8 cellular contexts compared by ENCODE assay signal in genomic region chr12:13044002-13044858, GRCh38. TPM values are rescaled to one million over a fixed set of nuclear protein-coding genes. Genes with fewer than 3 reads are reported as not detected.
DNase-seq lines count a peak whose midpoint lies in the region; ATAC-seq and TF ChIP-seq lines count a peak whose summit lies in the region.

Gene FAM234B (plus strand): TSS chr12:13044381. CDS start chr12:13044404, 23 bp downstream.

- peak within 1 kb of the TSS; percentile 90 for H3K4me2 ChIP-seq in GM23338

- peak within 1 kb of the TSS; percentile 99 for H2AFZ ChIP-seq in GM23338

- H3K4me3 Mint-ChIP-seq in GM23338 (peak within 1 kb of the TSS; percentile 87), T-cell (peak within 1 kb of the TSS; percentile 83 to 85 (median 83))

- intact Hi-C loops in right cardiac atrium (cut with DNase I), result no loop called here
- intact Hi-C loops in prostate gland (cut with DNase I), result no loop called here

- peak; percentile 73 for DNase-seq in GM06990 (ENCODE audit: extremely low read depth, insufficient read length)
- peak; percentile 84 for DNase-seq in GM23338 (ENCODE audit: low spot score)
- peak; percentile 60 for DNase-seq in M059J (ENCODE audit: low read depth)
- DNase-seq in T-cell, result peak; percentile 30 to 74 (median 61)
- DNase-seq in amniotic stem cell (lab: John Stamatoyannopoulos, UW), result peak; percentile 48
- DNase-seq in right cardiac atrium, result peak; percentile 88 to 95 (median 94)
- peak; percentile 63 for DNase-seq in prostate gland (ENCODE audit: low spot score)
- peak; percentile 81 for DNase-seq in ureter (ENCODE audit: low spot score)

- POLR2A ChIA-PET in T-cell (lab: Charles Lee), result interaction anchor here (0.5 to 1.0 kb wide), 6 partner anchors 19 to 135 kb away, joined by 3 to 10 read pairs (median 4); no protein-coding TSS in a partner anchor

- peaks cover 1% of the 10 kb centered on the region; the same call in 1 of the 2 replicates for H3K27me3 ChIP-seq in GM06990 (replicated peaks; ENCODE audit: control insufficient read depth, insufficient read depth, low read length)
- H3K27me3 ChIP-seq in GM23338 (ENCODE audit: insufficient read depth), result peaks cover 11% of the 10 kb centered on the region
- H3K27me3 ChIP-seq in right cardiac atrium (ENCODE audit: control insufficient read depth, insufficient read depth), result no peaks in the 10 kb centered on the region
- H3K27me3 ChIP-seq in prostate gland (replicated peaks; ENCODE audit: insufficient read depth), result no peaks in the 10 kb centered on the region

- peaks cover 44% of the 10 kb centered on the region for H3K4me1 Mint-ChIP-seq in GM23338
- H3K4me1 Mint-ChIP-seq in T-cell, result peaks cover 9 to 21% (median 19%) of the 10 kb centered on the region in 3 donors

- no peak for TF ChIP-seq POLR2A in prostate gland (IDR thresholded peaks at IDR 0.05)

- H3K79me2 ChIP-seq in GM23338 (replicated peaks; ENCODE audit: insufficient read depth), result peaks cover 30% of the 10 kb centered on the region

- no peaks in the 10 kb centered on the region for H3K36me3 ChIP-seq in GM06990 (ENCODE audit: control insufficient read depth, insufficient read depth, low read length)
- H3K36me3 ChIP-seq in GM23338 (ENCODE audit: insufficient read depth), result no peaks in the 10 kb centered on the region
- H3K36me3 ChIP-seq in prostate gland, result no peaks in the 10 kb centered on the region

- H4K20me1 ChIP-seq in GM23338 (replicated peaks; ENCODE audit: insufficient read depth), result no peaks in the 10 kb centered on the region

- no peaks in the 10 kb centered on the region for H3K9me2 ChIP-seq in GM23338 (ENCODE audit: insufficient read depth)

- ATAC-seq in GM23338 (peak; percentile 95), T-cell (replicated peaks in 1 of 4) (peak; percentile 95 to 99 (median 98)), right cardiac atrium (peak; percentile 97 to 99)

- no peaks in the 10 kb centered on the region for H3K36me3 Mint-ChIP-seq in GM23338 (ENCODE audit: low read depth)
- no peaks in the 10 kb centered on the region for H3K36me3 Mint-ChIP-seq in T-cell

- no peak within 1 kb of the TSS for H3K27ac ChIP-seq in GM23338 (ENCODE audit: low read depth)
- H3K27ac ChIP-seq in right cardiac atrium (ENCODE audit: low read length), result no peak within 1 kb of the TSS
- H3K27ac ChIP-seq in prostate gland, result peak within 1 kb of the TSS; percentile 59 to 63

- H3K27me3 Mint-ChIP-seq in GM23338 (ENCODE audit: insufficient read depth, low read depth, poor library complexity) (peaks cover 7% of the 10 kb centered on the region), T-cell (peaks cover 3 to 5% of the 10 kb centered on the region in 2 donors)

- WGBS in right cardiac atrium, result 2% methylated on average over 71 of the region's 71 CpGs
- WGBS in prostate gland, result 4% methylated on average over 64 of the region's 71 CpGs

- H3K4me1 ChIP-seq in GM23338 (ENCODE audit: insufficient read depth) (peaks cover 12% of the 10 kb centered on the region), right cardiac atrium (ENCODE audit: control insufficient read depth, insufficient read depth, low read length) (no peaks in the 10 kb centered on the region), prostate gland (replicated peaks) (peaks cover 5% of the 10 kb centered on the region)

- TF ChIP-seq CTCF in GM06990 (IDR thresholded peaks at IDR 0.05; ENCODE audit: insufficient read depth, low read length, poor library complexity, severe bottlenecking) (peak; percentile 20), GM23338 (conservative IDR thresholded peaks at IDR 0.05; ENCODE audit: low read depth in 2 of 2) (peak; percentile 30 to 36), prostate gland (IDR thresholded peaks at IDR 0.05) (peak in 1 of 4 experiments; percentile 34)

- CTCF ChIA-PET in T-cell (lab: Charles Lee), result interaction anchor here (0.5 to 1.2 kb wide), 7 partner anchors 36 to 1490 kb away, joined by 3 to 4 read pairs (median 3); no protein-coding TSS in a partner anchor

- H3F3A ChIP-seq in GM23338 (replicated peaks; ENCODE audit: low read depth), result no peaks in the 10 kb centered on the region

- H3K9me3 Mint-ChIP-seq in GM23338 (no peaks in the 10 kb centered on the region), T-cell (no peaks in the 10 kb centered on the region)

- H3K27ac Mint-ChIP-seq in GM23338 (no peak within 1 kb of the TSS), T-cell (peak within 1 kb of the TSS in 1 of 2 donors; percentile 56)

- H3K9me3 ChIP-seq in right cardiac atrium (ENCODE audit: control insufficient read depth, low read length) (no peaks in the 10 kb centered on the region), prostate gland (no peaks in the 10 kb centered on the region)

- H3K4me3 ChIP-seq in GM06990 (replicated peaks; ENCODE audit: low read depth, low read length), result peak within 1 kb of the TSS; percentile 83
- peak within 1 kb of the TSS; percentile 90 for H3K4me3 ChIP-seq in GM23338
- H3K4me3 ChIP-seq in right cardiac atrium (ENCODE audit: low read length), result peak within 1 kb of the TSS; percentile 71
- peak within 1 kb of the TSS; percentile 95 to 96 for H3K4me3 ChIP-seq in prostate gland

TF ChIP-seq in GM23338, 12 proteins besides CTCF, POLR2A, EP300 and RAD21 (continues in another document):
- no peak for TF ChIP-seq STAT1 (IDR thresholded peaks at IDR 0.05; ENCODE audit: unreplicated experiment)
- TF ChIP-seq POLR2AphosphoS5 (IDR thresholded peaks at IDR 0.05; ENCODE audit: low read depth), result peak; percentile 80
- no peak for TF ChIP-seq ZNF462 (CRISPR knock-in tag; IDR thresholded peaks at IDR 0.05)

RNA-seq across cellular contexts. Expression of gene FAM234B, which starts in this region (rescaled TPM):
- 20.1 and 21.1 TPM in 2 replicates for total RNA-seq in GM23338 (2014; rRNA removed; shearing (Covaris generic))
- polyA plus RNA-seq in GM23338 (2016; fragmentation: Nextera tagmentation; extraction: Ambion mirVana), result 9.5 TPM in 2 replicates
- total RNA-seq in M059J (2014; rRNA removed; shearing (Covaris generic)), result 5.1 TPM in 2 replicates
- 1 to 10 TPM; 4.3 to 5.8 (median 4.6) TPM for total RNA-seq in T-cell
- total RNA-seq in right cardiac atrium, result 1 to 10 TPM; 3.4 to 4.6 (median 4.1) TPM
- polyA plus RNA-seq in right cardiac atrium, result 1.1 TPM
- 10 to 100 TPM; 14.7 to 24.3 TPM for total RNA-seq in prostate gland
- total RNA-seq in ureter, result 24.9 TPM

Comparison
In these comparisons a context has a peak if more than half of its experiments do, and no peak if none do; other contexts are left out.
1. H3K27ac ChIP-seq: peak in prostate gland (2 of 2); none in GM23338 (single experiment) and right cardiac atrium (single experiment).
2. Peak in every context shown above with its lines, with median percentiles within 50 percentile points of each other: DNase-seq, H3K4me3 ChIP-seq and ATAC-seq.